Comparison of ENCODE assay signal across 1 cellular context in genomic region chr11:63012450-63013238, GRCh38.
TF ChIP-seq lines count a peak whose summit lies in the region.

No MANE protein-coding gene starts in this region.

TF ChIP-seq in HepG2, 621 proteins besides CTCF, POLR2A, EP300 and RAD21 (continued from another document):
- no peak for TF ChIP-seq KIAA2018 (CRISPR knock-in tag; IDR thresholded peaks at IDR 0.05; ENCODE audit: borderline replicate concordance)
